Comparison of ENCODE assay signal across 12 cellular contexts in the genomic region with DNA sequence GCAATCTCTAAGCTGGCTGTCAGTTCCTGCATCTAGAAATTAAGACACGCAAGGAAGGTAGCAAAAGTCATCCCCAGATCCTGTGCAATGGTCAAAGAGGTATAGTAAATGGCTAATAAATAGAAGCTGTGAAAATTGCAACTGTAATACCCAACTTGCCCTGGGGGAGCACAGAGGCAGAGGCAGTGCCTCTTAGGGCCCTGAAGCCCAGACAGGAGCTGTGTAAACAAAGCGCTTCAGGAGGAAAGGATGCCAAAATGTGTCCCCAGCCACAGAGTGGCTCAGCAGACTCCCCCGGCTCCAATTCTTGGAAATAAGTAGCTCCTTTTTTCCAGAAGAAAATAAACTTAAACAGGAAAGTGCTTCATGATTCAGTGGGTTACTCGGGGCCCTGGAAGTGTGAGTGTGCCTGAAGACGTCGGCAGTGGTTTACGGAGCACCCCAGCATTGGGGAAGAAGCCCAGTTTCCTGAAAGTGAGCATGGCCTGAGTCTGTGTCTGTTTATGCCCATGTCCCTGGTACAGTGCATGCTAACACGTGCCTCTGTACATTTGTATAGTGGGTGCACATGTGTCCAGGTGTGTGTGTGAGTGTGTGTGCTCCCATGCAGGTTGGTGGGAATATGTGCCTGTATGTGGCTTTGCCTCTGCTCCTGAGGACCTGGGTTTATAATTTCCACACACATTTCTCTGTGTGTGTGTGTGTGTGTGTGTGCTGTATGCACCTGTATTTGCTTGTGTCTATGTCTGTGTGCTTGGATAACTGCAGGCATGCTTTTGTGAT.
DNase-seq lines count a peak whose midpoint lies in the region; ATAC-seq and TF ChIP-seq lines count a peak whose summit lies in the region.
"Had no signal": no experiment of that assay in that cellular context is flagged by ENCODE, and none has a peak within 500 bp of the region (broad histone marks: within the 10 kb centered on the region; RNA-seq: fewer than 3 reads in every experiment).

No MANE protein-coding gene starts in this region.

- no peak overlapping the region for H3K4me2 ChIP-seq in mesendoderm (ENCODE audit: low read length)

- no peak overlapping the region for H3K4me3 Mint-ChIP-seq in Calu3 (ENCODE audit: low read depth, unreplicated experiment)
- H3K4me3 Mint-ChIP-seq in dendritic cell treated with granulocyte-macrophage colony-stimulating factor and Interleukin-4, amounts not matched to agents 40 ng/mL and 50 ng/mL, for 4 days = peak overlapping the region; percentile 62

- no CpG with 5 or more reads among the region's 8 CpGs for WGBS in mesendoderm (ENCODE audit: extremely low coverage, insufficient coverage, low lambda C conversion rate)

- H2BK5ac ChIP-seq in mesendoderm (ENCODE audit: low read length) = no peak overlapping the region

- TF ChIP-seq CTCF in Calu3 (IDR thresholded peaks at IDR 0.05; ENCODE audit: unreplicated experiment) = no peak
- TF ChIP-seq CTCF in LNCAP (IDR thresholded peaks at IDR 0.05) = peak; percentile 25; the same call in 1 of the 2 replicates

- no peaks in the 10 kb centered on the region for H3K27me3 ChIP-seq in mesendoderm (ENCODE audit: insufficient read depth, low read length, poor library complexity)

- no peak overlapping the region for H3K4ac ChIP-seq in mesendoderm (ENCODE audit: low read depth, low read length)

- no peak for ATAC-seq in HG02798 (IDR thresholded peaks at IDR 0.05; ENCODE audit: poor library complexity, unreplicated experiment)
- no peak for ATAC-seq in HG03469 (IDR thresholded peaks at IDR 0.05; ENCODE audit: unreplicated experiment)
- ATAC-seq in GM19324 (IDR thresholded peaks at IDR 0.05; ENCODE audit: low FRiP score, unreplicated experiment) = no peak

- DNase-seq in Calu3 (peak; percentile 12), mesendoderm (peak; percentile 65), occipital lobe (lab: John Stamatoyannopoulos, UW) (no peak)
- DNase-seq: activated T-cell treated with anti-CD3 and anti-CD28 coated beads, Interleukin-2, amount 50 U/mL, for 48 hours; central memory CD4-positive, alpha-beta T cell; Karpas-422; WERI-Rb-1 had no signal

- H3K9me3 Mint-ChIP-seq in Calu3 (ENCODE audit: low read depth, unreplicated experiment) = no peaks in the 10 kb centered on the region
- H3K9me3 Mint-ChIP-seq in dendritic cell treated with granulocyte-macrophage colony-stimulating factor and Interleukin-4, amounts not matched to agents 40 ng/mL and 50 ng/mL, for 4 days = no peaks in the 10 kb centered on the region

- no peaks in the 10 kb centered on the region for H3K79me1 ChIP-seq in mesendoderm (ENCODE audit: low read length)

- intact Hi-C loops in Calu3 (cut with micrococcal nuclease; ENCODE audit: unreplicated experiment) = loop anchor here (10.0 kb wide), 1 partner anchor 252 kb away; no protein-coding TSS in a partner anchor
- intact Hi-C loops in dendritic cell treated with granulocyte-macrophage colony-stimulating factor and Interleukin-4, amounts not matched to agents 40 ng/mL and 50 ng/mL, for 4 days (cut with micrococcal nuclease) = no loop called here

- peaks cover 2% of the 10 kb centered on the region for H3K4me1 ChIP-seq in mesendoderm (ENCODE audit: control insufficient read depth, low read depth, low read length)

- H3K27ac ChIP-seq in mesendoderm (ENCODE audit: low read depth, low read length) = no peak overlapping the region
- H3K27ac ChIP-seq: WERI-Rb-1 had no signal

- no peak overlapping the region for H3K4me3 ChIP-seq in mesendoderm (ENCODE audit: low read length)

- H2AK5ac ChIP-seq in mesendoderm (ENCODE audit: low read length) = no peak overlapping the region

- H3K9ac ChIP-seq in mesendoderm (ENCODE audit: low read length) = no peak overlapping the region

- H3K27me3 Mint-ChIP-seq in Calu3 (ENCODE audit: unreplicated experiment) = peaks cover 53% of the 10 kb centered on the region
- no peaks in the 10 kb centered on the region for H3K27me3 Mint-ChIP-seq in dendritic cell treated with granulocyte-macrophage colony-stimulating factor and Interleukin-4, amounts not matched to agents 40 ng/mL and 50 ng/mL, for 4 days

- H3K4me1 Mint-ChIP-seq in Calu3 (ENCODE audit: low read depth, unreplicated experiment) = no peaks in the 10 kb centered on the region
- peaks cover 70% of the 10 kb centered on the region for H3K4me1 Mint-ChIP-seq in dendritic cell treated with granulocyte-macrophage colony-stimulating factor and Interleukin-4, amounts not matched to agents 40 ng/mL and 50 ng/mL, for 4 days (ENCODE audit: low read depth)

- H3K27ac Mint-ChIP-seq in Calu3 (ENCODE audit: unreplicated experiment) = no peak overlapping the region
- peak overlapping the region; percentile 89 for H3K27ac Mint-ChIP-seq in dendritic cell treated with granulocyte-macrophage colony-stimulating factor and Interleukin-4, amounts not matched to agents 40 ng/mL and 50 ng/mL, for 4 days

- no peak overlapping the region for H4K8ac ChIP-seq in mesendoderm (ENCODE audit: low read depth, low read length)

- CTCF ChIA-PET in Calu3 (lab: Charles Lee) = interaction anchor here (1.1 kb wide), 1 partner anchor 247 kb away, joined by 3 read pairs; the partner anchor contains the start of gene MAFB

- peak overlapping the region; percentile 19 for H3K56ac ChIP-seq in mesendoderm (ENCODE audit: low read length)

- no peaks in the 10 kb centered on the region for H3K79me2 ChIP-seq in mesendoderm (ENCODE audit: control insufficient read depth, insufficient read depth, low read length)

- no peaks in the 10 kb centered on the region for H3K36me3 Mint-ChIP-seq in Calu3 (ENCODE audit: insufficient read depth, unreplicated experiment)
- H3K36me3 Mint-ChIP-seq in dendritic cell treated with granulocyte-macrophage colony-stimulating factor and Interleukin-4, amounts not matched to agents 40 ng/mL and 50 ng/mL, for 4 days (ENCODE audit: low read depth) = no peaks in the 10 kb centered on the region

- peak overlapping the region; percentile 46 for H3K18ac ChIP-seq in mesendoderm (ENCODE audit: low read length)

- H2BK120ac ChIP-seq in mesendoderm (ENCODE audit: low read depth, low read length) = no peak overlapping the region

- no peak overlapping the region for H3K23ac ChIP-seq in mesendoderm (ENCODE audit: low read length)

- H4K5ac ChIP-seq in mesendoderm (ENCODE audit: low read length) = no peak overlapping the region

- no peak overlapping the region for H2BK15ac ChIP-seq in mesendoderm (replicated peaks; ENCODE audit: low read depth)

- no peaks in the 10 kb centered on the region for H3K36me3 ChIP-seq in mesendoderm (ENCODE audit: control insufficient read depth, insufficient read depth, low read length)
- H3K36me3 ChIP-seq: WERI-Rb-1 had no signal

- no TSS peak for BruUV-seq in Calu3 (replicated peaks; lab: Mats Ljungman, UMichigan)
